Comparison of ENCODE assay signal across 21 cellular contexts in the genomic region with DNA sequence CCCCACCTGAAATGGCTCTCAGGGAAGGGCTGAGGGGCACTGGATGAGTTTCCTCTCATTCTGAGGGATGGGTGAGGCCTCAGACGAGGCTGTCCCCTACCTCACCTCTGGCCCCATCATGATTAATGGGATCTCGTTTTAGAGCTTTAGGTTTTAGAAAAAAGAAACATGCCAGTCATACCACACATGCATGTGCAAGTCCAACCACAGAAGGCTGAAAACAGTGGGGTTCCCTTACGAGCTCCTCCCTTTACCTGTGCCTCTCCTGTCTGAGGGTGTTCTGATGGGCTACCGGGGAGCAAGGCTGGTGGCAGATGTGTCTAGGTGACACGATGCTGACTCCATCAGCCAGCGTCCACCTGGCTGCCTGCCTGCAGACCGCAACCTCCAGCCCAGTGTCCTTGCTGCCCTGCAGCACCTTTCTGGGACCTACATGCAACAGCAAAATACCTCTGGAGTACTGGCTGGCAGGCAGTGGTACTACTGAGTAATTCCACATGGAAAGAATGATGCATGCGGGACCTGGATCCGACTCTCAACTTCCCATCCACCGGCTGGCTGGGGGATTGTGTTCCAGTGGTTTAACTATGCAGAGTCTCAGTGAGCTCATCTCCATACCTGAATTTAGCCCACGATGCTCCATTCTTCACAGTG. TPM values are rescaled to one million over a fixed set of nuclear protein-coding genes. Genes with fewer than 3 reads are reported as not detected.
"Had no signal": no experiment of that assay in that cellular context is flagged by ENCODE, and none has a peak within 500 bp of the region (broad histone marks: within the 10 kb centered on the region; RNA-seq: fewer than 3 reads in every experiment).

No MANE protein-coding gene starts in this region.

- DNase-seq: activated CD4-positive, alpha-beta T cell treated with anti-CD3 and anti-CD28 coated beads for 4 hours; activated CD8-positive, alpha-beta memory T cell treated with anti-CD3 and anti-CD28 coated beads, Interleukin-2, amount 50 U/mL, for 4 hours; activated CD8-positive, alpha-beta T cell treated with anti-CD3 and anti-CD28 coated beads for 36 hours; activated gamma-delta T cell treated with Interleukin-2 at 50 U/mL for 16 hours; activated naive CD4-positive, alpha-beta T cell treated with anti-CD3 and anti-CD28 coated beads, Interleukin-2, amount 10 ng/mL, durations not matched to agents 7 days and 5 days; activated naive CD8-positive, alpha-beta T cell treated with anti-CD3 and anti-CD28 coated beads for 36 hours; activated T-cell treated with anti-CD3 and anti-CD28 coated beads, Interleukin-2, amount 50 U/mL, for 72 hours; central memory CD4-positive, alpha-beta T cell; Kasumi-1; KBM-7; NCI-H1048; NCI-H1930; NCI-H2171; NCI-H226; NCI-H526 treated with DMSO at 0.1 percent for 48 hours; NCI-H82; PC-3; SHP77 treated with DMSO at 0.1 percent for 48 hours had no signal

- ATAC-seq: activated CD4-positive, CD25-positive, alpha-beta regulatory T cell treated with anti-CD3 and anti-CD28 coated beads, Interleukin-2, amount 50 U/mL, for 24 hours; activated CD8-positive, alpha-beta T cell treated with anti-CD3 and anti-CD28 coated beads for 36 hours; activated T-cell treated with anti-CD3 and anti-CD28 coated beads, Interleukin-2, amount 50 U/mL, for 72 hours; PC-3 had no signal

RNA-seq across cellular contexts. Expression of gene LYPD6B, which starts 9.1 kb away (rescaled TPM):
- total RNA-seq: activated CD8-positive, alpha-beta T cell treated with anti-CD3 and anti-CD28 coated beads for 36 hours; activated naive CD8-positive, alpha-beta T cell treated with anti-CD3 and anti-CD28 coated beads for 36 hours; activated T-cell treated with anti-CD3 and anti-CD28 coated beads, Interleukin-2, amount 50 U/mL, for 72 hours; activated T-helper 2 cell treated with anti-CD3 and anti-CD28 coated beads, Interferon-gamma antibody, Interleukin-2, Interleukin-4, amounts not matched to agents 10 μg/mL and 5 μg/mL and 100 μg/mL, durations not matched to agents 14 hours and 24 hours and 36 hours; SK-MEL-5 had no signal
